In the genomic region with DNA sequence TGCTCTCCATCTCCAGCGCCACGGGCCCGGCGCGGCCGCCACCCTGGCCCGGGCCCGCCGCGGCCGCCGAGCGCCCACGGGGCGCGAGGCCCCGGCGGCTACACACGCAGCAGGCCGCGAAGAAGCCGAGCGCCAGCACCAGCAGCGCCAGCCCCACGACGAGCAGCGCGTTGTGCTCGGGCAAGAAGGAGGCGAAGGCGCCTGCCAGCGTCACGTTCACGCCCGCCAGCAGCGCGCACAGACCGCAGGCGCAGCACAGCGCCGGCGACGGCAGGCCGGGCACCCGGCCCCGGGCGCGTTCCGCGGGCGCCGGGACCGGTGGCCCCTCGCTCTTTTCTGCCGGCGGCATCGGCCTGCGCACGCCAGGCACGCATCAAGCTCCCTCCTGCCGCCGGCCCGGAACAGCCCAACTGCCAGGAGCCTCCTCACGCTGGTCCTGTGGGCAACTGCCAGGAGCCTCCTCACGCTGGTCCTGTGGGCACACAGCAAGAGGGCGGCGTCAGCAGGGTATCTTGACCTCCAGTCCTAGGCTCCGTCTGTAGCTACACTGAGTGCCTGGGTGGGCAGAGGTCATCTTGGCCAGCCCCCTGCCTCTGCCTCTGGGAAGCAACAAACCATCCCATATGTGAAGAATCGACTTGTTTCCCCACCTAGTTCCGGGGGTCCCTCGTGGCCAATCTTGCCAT, we compare ENCODE assay signal across 8 cellular contexts. TPM values are rescaled to one million over a fixed set of nuclear protein-coding genes. Genes with fewer than 3 reads are reported as not detected.
DNase-seq lines count a peak whose midpoint lies in the region; ATAC-seq lines count a peak whose summit lies in the region.

No MANE protein-coding gene starts in this region.

- peak overlapping the region; percentile 87 for H3K4me3 Mint-ChIP-seq in central memory CD8-positive, alpha-beta T cell

- DNase-seq in NCI-H2081 (lab: John Stamatoyannopoulos, UW) (peak; percentile 46 to 69), NCI-H2081 treated with DMSO at 0.1 percent for 48 hours (lab: John Stamatoyannopoulos, UW) (no peak), left colon (peak in 1 of 2 donors; percentile 42), foreskin melanocyte (no peak)
- DNase-seq in central memory CD8-positive, alpha-beta T cell (ENCODE audit: low spot score in 2 of 2) = peak; percentile 36 to 53
- peak; percentile 6 for DNase-seq in stimulated activated CD8-positive, alpha-beta memory T cell treated with anti-CD3 and anti-CD28 coated beads, Interleukin-15, amount 100 ng/mL, for 1 hour (ENCODE audit: low read depth)

- peaks cover 11% of the 10 kb centered on the region for H3K4me1 Mint-ChIP-seq in central memory CD8-positive, alpha-beta T cell

- intact Hi-C loops in left colon (cut with DNase I, micrococcal nuclease) = no loop called here

- H3K27ac Mint-ChIP-seq in central memory CD8-positive, alpha-beta T cell (ENCODE audit: low read depth) = peak overlapping the region; percentile 90

- H3K36me3 Mint-ChIP-seq in central memory CD8-positive, alpha-beta T cell (ENCODE audit: insufficient read depth) = peaks cover 4% of the 10 kb centered on the region

- peaks cover 13% of the 10 kb centered on the region for H3K27me3 Mint-ChIP-seq in central memory CD8-positive, alpha-beta T cell

- H3K9me3 Mint-ChIP-seq in central memory CD8-positive, alpha-beta T cell = no peaks in the 10 kb centered on the region

- peak; percentile 56 to 63 for ATAC-seq in activated CD4-positive, CD25-positive, alpha-beta regulatory T cell treated with anti-CD3 and anti-CD28 coated beads, Interleukin-2, amount 50 U/mL, for 24 hours
- peak; percentile 83 for ATAC-seq in central memory CD8-positive, alpha-beta T cell (replicated peaks; ENCODE audit: extremely low read depth, poor library complexity, severe bottlenecking)
- ATAC-seq in left colon = peak; percentile 32
- no peak for ATAC-seq in HG03521 (IDR thresholded peaks at IDR 0.05; ENCODE audit: unreplicated experiment)

RNA-seq across cellular contexts. Expression of a gene that starts 18.1 kb away (rescaled TPM):
- not detected for total RNA-seq in left colon

RNA-seq across cellular contexts. Expression of a gene that starts 43.7 kb away (rescaled TPM):
- not detected for total RNA-seq in left colon

Comparison
In these comparisons a context has a peak if more than half of its experiments do, and no peak if none do; other contexts are left out.
1. DNase-seq: peak in NCI-H2081 (2 of 2), central memory CD8-positive, alpha-beta T cell (2 of 2) and stimulated activated CD8-positive, alpha-beta memory T cell treated with anti-CD3 and anti-CD28 coated beads, Interleukin-15, amount 100 ng/mL, for 1 hour (single experiment); none in NCI-H2081 treated with DMSO at 0.1 percent for 48 hours (single experiment) and foreskin melanocyte (single experiment).